ENCODE assay signal across 23 cellular contexts in genomic region chr1:77060000-77060399, GRCh38.
DNase-seq lines count a peak whose midpoint lies in the region; ATAC-seq, FAIRE-seq and TF ChIP-seq lines count a peak whose summit lies in the region.
"Had no signal": no experiment of that assay in that cellular context is flagged by ENCODE, and none has a peak within 500 bp of the region (broad histone marks: within the 10 kb centered on the region; RNA-seq: fewer than 3 reads in every experiment).

No MANE protein-coding gene starts in this region.

- H2BK5ac ChIP-seq in mesendoderm (ENCODE audit: low read length): no peak overlapping the region

- H3K4me3 ChIP-seq in HL-60 (replicated peaks; ENCODE audit: insufficient read depth, low read length): no peak overlapping the region
- H3K4me3 ChIP-seq in mesendoderm (ENCODE audit: low read length): no peak overlapping the region
- H3K4me3 ChIP-seq: GM12878, heart right ventricle, Peyer's patch, spleen had no signal

- no CpG with 5 or more reads among the region's 5 CpGs for WGBS in mesendoderm (ENCODE audit: extremely low coverage, insufficient coverage, low lambda C conversion rate)

- peaks cover 3% of the 10 kb centered on the region for H3K27me3 Mint-ChIP-seq in endothelial cell (ENCODE audit: unreplicated experiment)
- H3K27me3 Mint-ChIP-seq in activated T-cell treated with anti-CD3 and anti-CD28 coated beads, Interleukin-2, amount 50 U/mL, for 72 hours (ENCODE audit: low read depth): no peaks in the 10 kb centered on the region

- no peak overlapping the region for H3K9ac ChIP-seq in mesendoderm (ENCODE audit: low read length)

- peaks cover 21% of the 10 kb centered on the region for H3K4me1 Mint-ChIP-seq in endothelial cell (ENCODE audit: unreplicated experiment)
- H3K4me1 Mint-ChIP-seq in activated T-cell treated with anti-CD3 and anti-CD28 coated beads, Interleukin-2, amount 50 U/mL, for 72 hours (ENCODE audit: low read depth): no peaks in the 10 kb centered on the region

- H3K27ac Mint-ChIP-seq in endothelial cell (ENCODE audit: unreplicated experiment): no peak overlapping the region
- H3K27ac Mint-ChIP-seq in activated T-cell treated with anti-CD3 and anti-CD28 coated beads, Interleukin-2, amount 50 U/mL, for 72 hours: no peak overlapping the region

- no peaks in the 10 kb centered on the region for H3K79me1 ChIP-seq in mesendoderm (ENCODE audit: low read length)

- H2BK120ac ChIP-seq in mesendoderm (ENCODE audit: low read depth, low read length): no peak overlapping the region

- peaks cover 5% of the 10 kb centered on the region for H3K4me1 ChIP-seq in mesendoderm (ENCODE audit: control insufficient read depth, low read depth, low read length)
- H3K4me1 ChIP-seq: Caco-2, heart right ventricle, Peyer's patch, spleen had no signal

- H3K4me2 ChIP-seq in mesendoderm (ENCODE audit: low read length): no peak overlapping the region

- FAIRE-seq in GM19239 (lab: Jason Lieb, UNC): no peak
- FAIRE-seq: GM12878, HTR-8/SVneo, TTC549 had no signal

- no peak overlapping the region for H3K4ac ChIP-seq in mesendoderm (ENCODE audit: low read depth, low read length)

- peak; percentile 10 to 72 for DNase-seq in HL-60 (ENCODE audit: low read depth in 1 of 2, low spot score in 1 of 2)
- peak; percentile 65 for DNase-seq in NOMO-1 treated with dmso at 0.1 percent for 144 hours (lab: John Stamatoyannopoulos, UW; ENCODE audit: unreplicated experiment)
- peak; percentile 52 for DNase-seq in endothelial cell (ENCODE audit: low spot score)
- DNase-seq in mesendoderm: peak; percentile 79
- DNase-seq in stimulated activated CD4-positive, alpha-beta T cell treated with anti-CD3 and anti-CD28 coated beads, Interleukin-15, amount 100 ng/mL, for 24 hours: no peak
- DNase-seq in activated T-cell treated with anti-CD3 and anti-CD28 coated beads, Interleukin-2, amount 50 U/mL, for 72 hours: no peak
- no peak for DNase-seq in GM19239 (ENCODE audit: insufficient read length, low spot score)
- no peak for DNase-seq in NCI-H2227 (lab: John Stamatoyannopoulos, UW; ENCODE audit: unreplicated experiment)
- DNase-seq: activated CD4-positive, alpha-beta T cell treated with anti-CD3 and anti-CD28 coated beads, Interleukin-2, amount 50 U/mL, for 1 hour; activated naive CD4-positive, alpha-beta T cell treated with Interleukin-2 at 50 U/mL for 16 hours; aorta; Caco-2; effector CD8-positive, alpha-beta T cell; heart right ventricle; left cardiac atrium; NCI-H187 treated with DMSO at 0.1 percent for 48 hours; NCI-H524 treated with DMSO at 0.1 percent for 48 hours; Peyer's patch; spleen had no signal

- TF ChIP-seq CTCF in HL-60 (IDR thresholded peaks at IDR 0.05; ENCODE audit: insufficient read depth, low read length) (no peak), endothelial cell (IDR thresholded peaks at IDR 0.05; ENCODE audit: unreplicated experiment) (no peak)

- no peak overlapping the region for H4K5ac ChIP-seq in mesendoderm (ENCODE audit: low read length)

- H2AK5ac ChIP-seq in mesendoderm (ENCODE audit: low read length): no peak overlapping the region

- H3K79me2 ChIP-seq in mesendoderm (ENCODE audit: control insufficient read depth, insufficient read depth, low read length): no peaks in the 10 kb centered on the region

- no peak overlapping the region for H3K56ac ChIP-seq in mesendoderm (ENCODE audit: low read length)

- H3K27me3 ChIP-seq in HL-60 (ENCODE audit: insufficient read depth, poor library complexity, severe bottlenecking) (no peaks in the 10 kb centered on the region), mesendoderm (ENCODE audit: insufficient read depth, low read length, poor library complexity) (no peaks in the 10 kb centered on the region)
- H3K27me3 ChIP-seq: Peyer's patch, spleen had no signal

- H3K27ac ChIP-seq in HL-60 (replicated peaks) (no peak overlapping the region), mesendoderm (ENCODE audit: low read depth, low read length) (no peak overlapping the region)
- H3K27ac ChIP-seq: heart right ventricle, Peyer's patch, spleen had no signal

- H3K36me3 ChIP-seq in mesendoderm (ENCODE audit: control insufficient read depth, insufficient read depth, low read length): no peaks in the 10 kb centered on the region
- H3K36me3 ChIP-seq: heart right ventricle, Peyer's patch, spleen had no signal

- no peak overlapping the region for H2BK15ac ChIP-seq in mesendoderm (replicated peaks; ENCODE audit: low read depth)

- no peak overlapping the region for H3K23ac ChIP-seq in mesendoderm (ENCODE audit: low read length)

- H4K8ac ChIP-seq in mesendoderm (ENCODE audit: low read depth, low read length): no peak overlapping the region

- no peak overlapping the region for H3K4me3 Mint-ChIP-seq in endothelial cell (ENCODE audit: unreplicated experiment)
- H3K4me3 Mint-ChIP-seq in activated T-cell treated with anti-CD3 and anti-CD28 coated beads, Interleukin-2, amount 50 U/mL, for 72 hours: no peak overlapping the region

- H3K36me3 Mint-ChIP-seq in endothelial cell (ENCODE audit: low read depth, unreplicated experiment): no peaks in the 10 kb centered on the region
- H3K36me3 Mint-ChIP-seq in activated T-cell treated with anti-CD3 and anti-CD28 coated beads, Interleukin-2, amount 50 U/mL, for 72 hours (ENCODE audit: insufficient read depth in 2 of 2): no peaks in the 10 kb centered on the region

- H3K18ac ChIP-seq in mesendoderm (ENCODE audit: low read length): peak overlapping the region; percentile 22

- ATAC-seq in activated T-cell treated with anti-CD3 and anti-CD28 coated beads, Interleukin-2, amount 50 U/mL, for 72 hours (replicated peaks in 1 of 2): no peak
- ATAC-seq: GM12878, heart right ventricle, left cardiac atrium, SK-N-SH treated with all-trans-retinoic acid at 6 μM for 48 hours had no signal

- H3K9me3 Mint-ChIP-seq in endothelial cell (ENCODE audit: unreplicated experiment): no peaks in the 10 kb centered on the region
- no peaks in the 10 kb centered on the region for H3K9me3 Mint-ChIP-seq in activated T-cell treated with anti-CD3 and anti-CD28 coated beads, Interleukin-2, amount 50 U/mL, for 72 hours

Comparison
In these comparisons a context has a peak if more than half of its experiments do, and no peak if none do; other contexts are left out.
1. DNase-seq: peak in HL-60 (2 of 2), NOMO-1 treated with dmso at 0.1 percent for 144 hours (single experiment), endothelial cell (single experiment) and mesendoderm (single experiment); none in stimulated activated CD4-positive, alpha-beta T cell treated with anti-CD3 and anti-CD28 coated beads, Interleukin-15, amount 100 ng/mL, for 24 hours (single experiment), activated T-cell treated with anti-CD3 and anti-CD28 coated beads, Interleukin-2, amount 50 U/mL, for 72 hours (0 of 2), GM19239 (single experiment) and NCI-H2227 (single experiment).